Comparison of ENCODE assay signal across 2 cellular contexts in genomic region chr15:57135800-57136199, GRCh38.
TF ChIP-seq lines count a peak whose summit lies in the region.

No MANE protein-coding gene starts in this region.

TF ChIP-seq in IMR-90, 13 proteins besides CTCF, POLR2A, EP300 and RAD21:
- TF ChIP-seq ELK1 (IDR thresholded peaks at IDR 0.05; ENCODE audit: borderline replicate concordance, low read depth, low read length) (no peak), CHD1 (IDR thresholded peaks at IDR 0.05; ENCODE audit: low read depth, low read length) (no peak), BHLHE40 (IDR thresholded peaks at IDR 0.05; ENCODE audit: low read depth, low read length) (no peak), MAZ (IDR thresholded peaks at IDR 0.05; ENCODE audit: borderline replicate concordance, low read depth, low read length) (no peak), RFX5 (IDR thresholded peaks at IDR 0.05; ENCODE audit: low read depth, low read length) (no peak), MXI1 (IDR thresholded peaks at IDR 0.05; ENCODE audit: borderline replicate concordance, low read depth, low read length) (no peak), FOS (IDR thresholded peaks at IDR 0.05; ENCODE audit: low read depth, low read length) (no peak), CEBPB (IDR thresholded peaks at IDR 0.05; ENCODE audit: low read depth, low read length) (no peak), MAFK (IDR thresholded peaks at IDR 0.05; ENCODE audit: low read depth, low read length) (no peak), SMC3 (IDR thresholded peaks at IDR 0.05; ENCODE audit: low read depth, low read length) (no peak), RCOR1 (IDR thresholded peaks at IDR 0.05; ENCODE audit: insufficient replicate concordance, low read length) (no peak), USF2 (IDR thresholded peaks at IDR 0.05; ENCODE audit: low read depth, low read length) (no peak)

TF ChIP-seq in K562, 482 proteins besides CTCF, POLR2A, EP300 and RAD21:
- TF ChIP-seq RBM39 (optimal IDR thresholded peaks at IDR 0.05; ENCODE audit: low read depth, low read length) (no peak), MAFG (tag; conservative IDR thresholded peaks at IDR 0.05) (peak; percentile 43; the same call in 1 of the 2 replicates), BRCA1 (IDR thresholded peaks at IDR 0.05) (no peak), BRCA1 (CRISPR knock-in tag; IDR thresholded peaks at IDR 0.05) (no peak), C11orf30 (IDR thresholded peaks at IDR 0.05; ENCODE audit: low read depth) (peak; percentile 36), ZNF407 (IDR thresholded peaks at IDR 0.05; ENCODE audit: low read depth) (no peak), TCF7 (IDR thresholded peaks at IDR 0.05; ENCODE audit: borderline replicate concordance) (no peak), MEF2D (tag; conservative IDR thresholded peaks at IDR 0.05; ENCODE audit: low read depth) (no peak), MTF1 (CRISPR knock-in tag; IDR thresholded peaks at IDR 0.05; ENCODE audit: borderline replicate concordance) (no peak), ZNF316 (IDR thresholded peaks at IDR 0.05) (peak; percentile 71), POLR3A (IDR thresholded peaks at IDR 0.05; ENCODE audit: borderline replicate concordance, extremely low read depth, insufficient read depth, insufficient read length) (no peak), SMAD3 (CRISPR knock-in tag; conservative IDR thresholded peaks at IDR 0.05) (no peak), EP400 (IDR thresholded peaks at IDR 0.05) (no peak), TAL1 (IDR thresholded peaks at IDR 0.05) (no peak), CREB1 (IDR thresholded peaks at IDR 0.05) (no peak), CREB1 (CRISPR knock-in tag; IDR thresholded peaks at IDR 0.05) (no peak), ZNF655 (CRISPR knock-in tag; IDR thresholded peaks at IDR 0.05) (no peak)
- TF ChIP-seq, protein P1, sequence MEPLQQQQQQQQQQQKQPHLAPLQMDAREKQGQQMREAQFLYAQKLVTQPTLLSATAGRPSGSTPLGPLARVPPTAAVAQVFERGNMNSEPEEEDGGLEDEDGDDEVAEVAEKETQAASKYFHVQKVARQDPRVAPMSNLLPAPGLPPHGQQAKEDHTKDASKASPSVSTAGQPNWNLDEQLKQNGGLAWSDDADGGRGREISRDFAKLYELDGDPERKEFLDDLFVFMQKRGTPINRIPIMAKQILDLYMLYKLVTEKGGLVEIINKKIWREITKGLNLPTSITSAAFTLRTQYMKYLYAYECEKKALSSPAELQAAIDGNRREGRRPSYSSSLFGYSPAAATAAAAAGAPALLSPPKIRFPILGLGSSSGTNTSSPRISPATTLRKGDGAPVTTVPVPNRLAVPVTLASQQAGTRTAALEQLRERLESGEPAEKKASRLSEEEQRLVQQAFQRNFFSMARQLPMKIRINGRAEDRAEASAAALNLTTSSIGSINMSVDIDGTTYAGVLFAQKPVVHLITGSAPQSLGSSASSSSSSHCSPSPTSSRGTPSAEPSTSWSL (CRISPR knock-in tag; IDR thresholded peaks at IDR 0.05; ENCODE audit: borderline replicate concordance), result no peak
